Comparison of ENCODE assay signal across 1 cellular context in genomic region chr15:75650908-75651809, GRCh38.
TF ChIP-seq lines count a peak whose summit lies in the region.

No MANE protein-coding gene starts in this region.

TF ChIP-seq in HepG2, 621 proteins besides CTCF, POLR2A, EP300 and RAD21 (continued from another document):
- TF ChIP-seq NFKB2 (CRISPR knock-in tag; IDR thresholded peaks at IDR 0.05; ENCODE audit: borderline replicate concordance) (0 out of 2 replicates have a peak, but pooled peaks have one; percentile 59), ZFY (CRISPR knock-in tag; IDR thresholded peaks at IDR 0.05) (peak; percentile 68), TSC22D2 (CRISPR knock-in tag; IDR thresholded peaks at IDR 0.05; ENCODE audit: borderline replicate concordance) (no peak), ZSCAN21 (CRISPR knock-in tag; IDR thresholded peaks at IDR 0.05; ENCODE audit: borderline replicate concordance) (peak; percentile 37; the same call in 1 of the 2 replicates), ZNF230 (CRISPR knock-in tag; IDR thresholded peaks at IDR 0.05) (0 out of 2 replicates have a peak, but pooled peaks have one; percentile 68), TFAP4 (IDR thresholded peaks at IDR 0.05; ENCODE audit: borderline replicate concordance, low read depth) (peak; percentile 65; the same call in 1 of the 2 replicates), ATF3 (CRISPR knock-in tag; IDR thresholded peaks at IDR 0.05) (peak; percentile 92), ZNF607 (CRISPR knock-in tag; IDR thresholded peaks at IDR 0.05; ENCODE audit: borderline replicate concordance) (peak; percentile 77; the same call in 1 of the 2 replicates), TAF1 (CRISPR knock-in tag; IDR thresholded peaks at IDR 0.05) (peak; percentile 41; the same call in 1 of the 2 replicates), ZNF18 (CRISPR knock-in tag; IDR thresholded peaks at IDR 0.05; ENCODE audit: insufficient replicate concordance) (peak; percentile 61), ZNF430 (CRISPR knock-in tag; IDR thresholded peaks at IDR 0.05) (peak; percentile 70; the same call in 1 of the 2 replicates), RXRA (CRISPR knock-in tag; IDR thresholded peaks at IDR 0.05) (peak; percentile 97), MEIS2 (CRISPR knock-in tag; IDR thresholded peaks at IDR 0.05) (peak; percentile 87), NONO (IDR thresholded peaks at IDR 0.05) (no peak), NONO (CRISPR knock-in tag; conservative IDR thresholded peaks at IDR 0.05) (peak; percentile 55; the same call in 1 of the 2 replicates), ZBTB7B (CRISPR knock-in tag; IDR thresholded peaks at IDR 0.05) (peak; percentile 85), ZGPAT (CRISPR knock-in tag; IDR thresholded peaks at IDR 0.05) (peak; percentile 59), PHF21A (CRISPR knock-in tag; IDR thresholded peaks at IDR 0.05) (peak; percentile 97), ZNF609 (CRISPR knock-in tag; IDR thresholded peaks at IDR 0.05; ENCODE audit: borderline replicate concordance) (peak; percentile 81; the same call in 1 of the 2 replicates), ATF2 (CRISPR knock-in tag; IDR thresholded peaks at IDR 0.05) (no peak; the same call in 1 of the 2 replicates), ZMAT5 (CRISPR knock-in tag; IDR thresholded peaks at IDR 0.05; ENCODE audit: borderline replicate concordance, low read depth) (no peak), SIX4 (CRISPR knock-in tag; IDR thresholded peaks at IDR 0.05) (0 out of 2 replicates have a peak, but pooled peaks have one; percentile 7), CBX1 (IDR thresholded peaks at IDR 0.05; ENCODE audit: low read depth) (peak; percentile 30), GATAD2A (CRISPR knock-in tag; IDR thresholded peaks at IDR 0.05) (peak; percentile 83), ZNF704 (CRISPR knock-in tag; IDR thresholded peaks at IDR 0.05; ENCODE audit: borderline replicate concordance) (no peak), PHF20 (CRISPR knock-in tag; IDR thresholded peaks at IDR 0.05) (0 out of 2 replicates have a peak, but pooled peaks have one; percentile 31), ELF3 (CRISPR knock-in tag; IDR thresholded peaks at IDR 0.05) (peak; percentile 79), MXD4 (CRISPR knock-in tag; IDR thresholded peaks at IDR 0.05) (peak; percentile 33; the same call in 1 of the 2 replicates), MXI1 (IDR thresholded peaks at IDR 0.05; ENCODE audit: borderline replicate concordance, low read depth, low read length) (peak; percentile 86; the same call in 1 of the 3 replicates), ZFP91 (CRISPR knock-in tag; IDR thresholded peaks at IDR 0.05; ENCODE audit: borderline replicate concordance) (peak; percentile 57; the same call in 1 of the 2 replicates), AKAP8 (CRISPR knock-in tag; IDR thresholded peaks at IDR 0.05) (no peak), ZNF569 (CRISPR knock-in tag; IDR thresholded peaks at IDR 0.05; ENCODE audit: borderline replicate concordance) (no peak), YEATS4 (CRISPR knock-in tag; IDR thresholded peaks at IDR 0.05; ENCODE audit: borderline replicate concordance) (peak; percentile 50; the same call in 1 of the 2 replicates), ZNF598 (CRISPR knock-in tag; IDR thresholded peaks at IDR 0.05; ENCODE audit: borderline replicate concordance) (peak; percentile 60; the same call in 1 of the 2 replicates), MXD1 (CRISPR knock-in tag; IDR thresholded peaks at IDR 0.05) (peak; percentile 49; the same call in 1 of the 2 replicates), ZNF543 (CRISPR knock-in tag; IDR thresholded peaks at IDR 0.05) (0 out of 2 replicates have a peak, but pooled peaks have one; percentile 61), HOXA3 (CRISPR knock-in tag; IDR thresholded peaks at IDR 0.05) (peak; percentile 68)
